ENCODE assay signal across 1 cellular context in genomic region chr16:58336332-58337089, GRCh38.
TF ChIP-seq lines count a peak whose summit lies in the region.

No MANE protein-coding gene starts in this region.

TF ChIP-seq in HepG2, 621 proteins besides CTCF, POLR2A, EP300 and RAD21 (continued from another document and continues in another):
- TF ChIP-seq MIER3 (CRISPR knock-in tag; IDR thresholded peaks at IDR 0.05; ENCODE audit: borderline replicate concordance) (0 out of 2 replicates have a peak, but pooled peaks have one; percentile 35), PHF5A (CRISPR knock-in tag; IDR thresholded peaks at IDR 0.05; ENCODE audit: low read depth, unreplicated experiment) (no peak), ZBTB38 (CRISPR knock-in tag; IDR thresholded peaks at IDR 0.05) (no peak), KMT2A (CRISPR knock-in tag; IDR thresholded peaks at IDR 0.05) (no peak), DBP (CRISPR knock-in tag; IDR thresholded peaks at IDR 0.05; ENCODE audit: not compliant biosample characterization) (no peak), NR1H2 (CRISPR knock-in tag; IDR thresholded peaks at IDR 0.05; ENCODE audit: borderline replicate concordance, low read depth) (no peak), ISX (CRISPR knock-in tag; conservative IDR thresholded peaks at IDR 0.05) (no peak), MIER2 (CRISPR knock-in tag; IDR thresholded peaks at IDR 0.05) (no peak), ASH2L (IDR thresholded peaks at IDR 0.05; ENCODE audit: insufficient read length, low read depth, low read length) (no peak), SNAPC5 (CRISPR knock-in tag; IDR thresholded peaks at IDR 0.05; ENCODE audit: borderline replicate concordance) (no peak), ZMAT5 (CRISPR knock-in tag; IDR thresholded peaks at IDR 0.05; ENCODE audit: borderline replicate concordance, low read depth) (no peak), SALL1 (CRISPR knock-in tag; IDR thresholded peaks at IDR 0.05) (peak; percentile 47; the same call in 1 of the 2 replicates), ZBTB8A (CRISPR knock-in tag; IDR thresholded peaks at IDR 0.05; ENCODE audit: borderline replicate concordance, low read depth) (no peak), ELF3 (CRISPR knock-in tag; IDR thresholded peaks at IDR 0.05) (peak; percentile 55; the same call in 1 of the 2 replicates), BRD4 (CRISPR knock-in tag; IDR thresholded peaks at IDR 0.05) (no peak), POGK (CRISPR knock-in tag; conservative IDR thresholded peaks at IDR 0.05) (0 out of 2 replicates have a peak, but pooled peaks have one; percentile 8), ZNF121 (CRISPR knock-in tag; IDR thresholded peaks at IDR 0.05) (no peak), RCOR2 (CRISPR knock-in tag; IDR thresholded peaks at IDR 0.05) (no peak), XRCC5 (optimal IDR thresholded peaks at IDR 0.05; ENCODE audit: low read length) (peak; percentile 90), ZZZ3 (CRISPR knock-in tag; IDR thresholded peaks at IDR 0.05; ENCODE audit: borderline replicate concordance) (no peak), NCOA2 (CRISPR knock-in tag; IDR thresholded peaks at IDR 0.05) (peak; percentile 37; the same call in 1 of the 2 replicates), KLF16 (CRISPR knock-in tag; IDR thresholded peaks at IDR 0.05) (peak in 1 of 2 experiments; percentile 53; a peak in 1 of 4 replicates), SIX4 (CRISPR knock-in tag; IDR thresholded peaks at IDR 0.05) (no peak), BHLHE40 (IDR thresholded peaks at IDR 0.05; ENCODE audit: low read length) (no peak), MLX (CRISPR knock-in tag; IDR thresholded peaks at IDR 0.05) (no peak), STAT6 (CRISPR knock-in tag; IDR thresholded peaks at IDR 0.05; ENCODE audit: borderline replicate concordance) (no peak), ARID3A (IDR thresholded peaks at IDR 0.05; ENCODE audit: low read depth, low read length) (0 out of 2 replicates have a peak, but pooled peaks have one; percentile 30), EEA1 (CRISPR knock-in tag; IDR thresholded peaks at IDR 0.05; ENCODE audit: borderline replicate concordance) (no peak), KLF11 (CRISPR knock-in tag; IDR thresholded peaks at IDR 0.05) (0 out of 2 replicates have a peak, but pooled peaks have one; percentile 35), HES4 (CRISPR knock-in tag; IDR thresholded peaks at IDR 0.05; ENCODE audit: borderline replicate concordance) (no peak), NR2F6 (IDR thresholded peaks at IDR 0.05) (no peak), NR2F6 (CRISPR knock-in tag; IDR thresholded peaks at IDR 0.05) (peak; percentile 27; the same call in 1 of the 2 replicates), KDM3A (CRISPR knock-in tag; IDR thresholded peaks at IDR 0.05; ENCODE audit: low read depth) (no peak), MYC (CRISPR knock-in tag; IDR thresholded peaks at IDR 0.05; ENCODE audit: borderline replicate concordance) (no peak), SMC3 (IDR thresholded peaks at IDR 0.05; ENCODE audit: low read length) (peak; percentile 97), ZNF580 (CRISPR knock-in tag; IDR thresholded peaks at IDR 0.05; ENCODE audit: borderline replicate concordance, low read depth) (peak; percentile 49; the same call in 1 of the 2 replicates), AGO1 (IDR thresholded peaks at IDR 0.05; ENCODE audit: low read depth, low read length, poor library complexity, severe bottlenecking) (no peak), SRSF9 (IDR thresholded peaks at IDR 0.05; ENCODE audit: borderline replicate concordance, insufficient read depth, low read depth, low read length, poor library complexity, severe bottlenecking) (no peak), ZNF777 (CRISPR knock-in tag; IDR thresholded peaks at IDR 0.05) (no peak), AFF4 (CRISPR knock-in tag; IDR thresholded peaks at IDR 0.05) (no peak), ZBTB7B (CRISPR knock-in tag; IDR thresholded peaks at IDR 0.05) (0 out of 2 replicates have a peak, but pooled peaks have one; percentile 43), TIGD3 (CRISPR knock-in tag; IDR thresholded peaks at IDR 0.05; ENCODE audit: borderline replicate concordance) (no peak), ZNF784 (CRISPR knock-in tag; IDR thresholded peaks at IDR 0.05; ENCODE audit: borderline replicate concordance) (no peak), KAT8 (CRISPR knock-in tag; IDR thresholded peaks at IDR 0.05) (0 out of 2 replicates have a peak, but pooled peaks have one; percentile 40), ZFP36 (IDR thresholded peaks at IDR 0.05; ENCODE audit: borderline replicate concordance, low read depth, low read length, partially characterized antibody) (peak; percentile 44), GLI4 (CRISPR knock-in tag; IDR thresholded peaks at IDR 0.05; ENCODE audit: borderline replicate concordance) (no peak), DPF2 (CRISPR knock-in tag; IDR thresholded peaks at IDR 0.05; ENCODE audit: borderline replicate concordance, low read depth) (no peak), ZNF678 (CRISPR knock-in tag; IDR thresholded peaks at IDR 0.05) (no peak), DNMT3B (CRISPR knock-in tag; conservative IDR thresholded peaks at IDR 0.05) (0 out of 2 replicates have a peak, but pooled peaks have one; percentile 36), ETV5 (CRISPR knock-in tag; IDR thresholded peaks at IDR 0.05; ENCODE audit: borderline replicate concordance) (peak; percentile 51; the same call in 1 of the 2 replicates), ZNF576 (CRISPR knock-in tag; IDR thresholded peaks at IDR 0.05) (no peak), ZBTB43 (CRISPR knock-in tag; conservative IDR thresholded peaks at IDR 0.05) (no peak)
